In genomic region chr1:11744287-11744686, GRCh38 we compare ENCODE assay signal across 1 cellular context.
TF ChIP-seq lines count a peak whose summit lies in the region.

No MANE protein-coding gene starts in this region.

TF ChIP-seq in HEK293, 187 proteins besides CTCF, POLR2A, EP300 and RAD21:
- TF ChIP-seq PRDM2 (tag by site-specific recombination; IDR thresholded peaks at IDR 0.05; ENCODE audit: borderline replicate concordance), result no peak
- no peak for TF ChIP-seq ZNF747 (tag by site-specific recombination; IDR thresholded peaks at IDR 0.05)
- TF ChIP-seq ZNF174 (tag by site-specific recombination; IDR thresholded peaks at IDR 0.05), result no peak
- TF ChIP-seq HOXD13 (CRISPR knock-in tag; IDR thresholded peaks at IDR 0.05; ENCODE audit: borderline replicate concordance), result no peak
- TF ChIP-seq PRDM10 (tag by site-specific recombination; IDR thresholded peaks at IDR 0.05), result no peak
- TF ChIP-seq OVOL3 (tag by site-specific recombination; IDR thresholded peaks at IDR 0.05), result no peak
- 0 out of 2 replicates have a peak, but pooled peaks have one; percentile 21 for TF ChIP-seq PRDM1 (tag by site-specific recombination; IDR thresholded peaks at IDR 0.05)
- no peak for TF ChIP-seq ZBTB49 (tag by site-specific recombination; IDR thresholded peaks at IDR 0.05; ENCODE audit: low read depth)
- TF ChIP-seq GLIS1 (tag by site-specific recombination; IDR thresholded peaks at IDR 0.05), result 0 out of 2 replicates have a peak, but pooled peaks have one; percentile 10
- no peak for TF ChIP-seq INSM2 (tag by site-specific recombination; IDR thresholded peaks at IDR 0.05)
- no peak for TF ChIP-seq ZNF624 (tag by site-specific recombination; IDR thresholded peaks at IDR 0.05)
- TF ChIP-seq ZNF677 (tag by site-specific recombination; IDR thresholded peaks at IDR 0.05), result no peak
- TF ChIP-seq ZIC2 (tag by site-specific recombination; IDR thresholded peaks at IDR 0.05), result peak; percentile 56; the same call in 1 of the 2 replicates
- no peak for TF ChIP-seq ZBTB8A (tag by site-specific recombination; IDR thresholded peaks at IDR 0.05)
- TF ChIP-seq ZNF223 (tag by site-specific recombination; IDR thresholded peaks at IDR 0.05), result no peak
TF ChIP-seq in HEK293: peak in this region for 3.
